In the genomic region with DNA sequence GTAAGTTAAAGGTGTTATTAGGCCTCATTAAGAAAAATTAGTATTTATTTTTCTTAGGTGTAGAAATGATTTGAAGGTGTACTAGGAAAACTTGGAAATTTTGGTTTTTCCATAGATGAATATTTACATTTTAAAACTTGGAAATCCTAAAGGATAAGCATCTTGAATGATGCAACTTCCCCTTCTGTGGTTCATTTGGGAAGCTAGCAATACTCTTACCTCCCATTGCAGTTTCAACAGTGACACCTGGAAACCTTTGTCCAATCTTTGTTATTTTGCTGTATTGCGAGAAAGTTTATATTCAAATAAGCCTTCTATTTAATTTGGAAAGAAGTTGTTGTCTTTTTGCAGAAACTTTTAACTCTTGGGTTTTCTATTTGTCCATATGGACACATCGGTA, we compare ENCODE assay signal across 25 cellular contexts.
DNase-seq lines count a peak whose midpoint lies in the region; ATAC-seq and TF ChIP-seq lines count a peak whose summit lies in the region.
"Had no signal": no experiment of that assay in that cellular context is flagged by ENCODE, and none has a peak within 500 bp of the region (broad histone marks: within the 10 kb centered on the region; RNA-seq: fewer than 3 reads in every experiment).

No MANE protein-coding gene starts in this region.

- H3K4me1 Mint-ChIP-seq in activated T-cell treated with anti-CD3 and anti-CD28 coated beads, Interleukin-2, amount 50 U/mL, for 24 hours (ENCODE audit: low read depth) = peaks cover 63% of the 10 kb centered on the region
- peaks cover 47% of the 10 kb centered on the region for H3K4me1 Mint-ChIP-seq in activated T-cell treated with anti-CD3 and anti-CD28 coated beads, Interleukin-2, amount 50 U/mL, for 4 hours (ENCODE audit: low read depth)
- H3K4me1 Mint-ChIP-seq in nephron = peaks cover 78% of the 10 kb centered on the region

- H3K27me3 ChIP-seq in tibial nerve = no peaks in the 10 kb centered on the region
- H3K27me3 ChIP-seq: brain microvascular endothelial cell, esophagus squamous epithelium, gastroesophageal sphincter had no signal

- H3K36me3 Mint-ChIP-seq in activated T-cell treated with anti-CD3 and anti-CD28 coated beads, Interleukin-2, amount 50 U/mL, for 24 hours (ENCODE audit: low read depth) = peaks cover 3% of the 10 kb centered on the region
- no peaks in the 10 kb centered on the region for H3K36me3 Mint-ChIP-seq in activated T-cell treated with anti-CD3 and anti-CD28 coated beads, Interleukin-2, amount 50 U/mL, for 4 hours (ENCODE audit: insufficient read depth)
- H3K36me3 Mint-ChIP-seq in nephron (ENCODE audit: low read depth) = peaks cover 13% of the 10 kb centered on the region
- H3K36me3 Mint-ChIP-seq: CD8-positive, alpha-beta T cell had no signal

- H3K27me3 Mint-ChIP-seq in activated T-cell treated with anti-CD3 and anti-CD28 coated beads, Interleukin-2, amount 50 U/mL, for 24 hours = peaks cover 13% of the 10 kb centered on the region
- peaks cover 8% of the 10 kb centered on the region for H3K27me3 Mint-ChIP-seq in activated T-cell treated with anti-CD3 and anti-CD28 coated beads, Interleukin-2, amount 50 U/mL, for 4 hours (ENCODE audit: low read depth)
- H3K27me3 Mint-ChIP-seq in nephron (ENCODE audit: low read depth) = no peaks in the 10 kb centered on the region
- H3K27me3 Mint-ChIP-seq: activated B cell treated with CpG ODN at 0.5 μM for 24 hours; effector memory CD8-positive, alpha-beta T cell had no signal

- H3K27ac ChIP-seq in cingulate gyrus (ENCODE audit: low read depth, low read length) = peak overlapping the region; percentile 95
- H3K27ac ChIP-seq in tibial nerve = peak overlapping the region; percentile 2 to 90 (median 50)
- H3K27ac ChIP-seq: 22Rv1 had no signal

- H3K4me3 Mint-ChIP-seq in activated T-cell treated with anti-CD3 and anti-CD28 coated beads, Interleukin-2, amount 50 U/mL, for 24 hours = no peak overlapping the region
- no peak overlapping the region for H3K4me3 Mint-ChIP-seq in activated T-cell treated with anti-CD3 and anti-CD28 coated beads, Interleukin-2, amount 50 U/mL, for 4 hours
- H3K4me3 Mint-ChIP-seq in nephron = no peak overlapping the region

- H3K27ac Mint-ChIP-seq in activated T-cell treated with anti-CD3 and anti-CD28 coated beads, Interleukin-2, amount 50 U/mL, for 24 hours = peak overlapping the region; percentile 82
- peak overlapping the region; percentile 91 to 95 (median 93) for H3K27ac Mint-ChIP-seq in nephron
- H3K27ac Mint-ChIP-seq: CD8-positive, alpha-beta T cell had no signal

- peaks cover 0 to 74% (median 25%) of the 10 kb centered on the region in 4 donors for H3K4me1 ChIP-seq in tibial nerve

- 82 to 84% methylated on average over 2 of the region's 2 CpGs for WGBS in tibial nerve, 2 donors

- no peaks in the 10 kb centered on the region for H3K36me3 ChIP-seq in tibial nerve
- H3K36me3 ChIP-seq: esophagus squamous epithelium, gastroesophageal sphincter had no signal

- H3K9me3 Mint-ChIP-seq in activated T-cell treated with anti-CD3 and anti-CD28 coated beads, Interleukin-2, amount 50 U/mL, for 24 hours = no peaks in the 10 kb centered on the region
- no peaks in the 10 kb centered on the region for H3K9me3 Mint-ChIP-seq in activated T-cell treated with anti-CD3 and anti-CD28 coated beads, Interleukin-2, amount 50 U/mL, for 4 hours
- H3K9me3 Mint-ChIP-seq in nephron = no peaks in the 10 kb centered on the region
- H3K9me3 Mint-ChIP-seq: activated B cell treated with CpG ODN at 0.5 μM for 24 hours; CD8-positive, alpha-beta T cell; effector memory CD8-positive, alpha-beta T cell; neural crest cell had no signal

- TF ChIP-seq POLR2A in tibial nerve (IDR thresholded peaks at IDR 0.05) = no peak

- TF ChIP-seq CTCF in nephron (IDR thresholded peaks at IDR 0.05; ENCODE audit: unreplicated experiment in 3 of 3) (no peak), tibial nerve (IDR thresholded peaks at IDR 0.05) (no peak)

- DNase-seq in activated T-cell treated with anti-CD3 and anti-CD28 coated beads, Interleukin-2, amount 50 U/mL, for 24 hours = no peak
- DNase-seq in activated T-cell treated with anti-CD3 and anti-CD28 coated beads, Interleukin-2, amount 50 U/mL, for 4 hours = no peak
- DNase-seq in tibial nerve (ENCODE audit: low spot score in 2 of 2) (no peak), NCI-H128 (lab: John Stamatoyannopoulos, UW; ENCODE audit: unreplicated experiment) (no peak), retina (no peak)
- DNase-seq: activated B cell treated with CpG ODN at 0.5 μM for 24 hours; activated effector memory CD4-positive, alpha-beta T cell treated with Interleukin-2 at 50 U/mL for 16 hours; brain microvascular endothelial cell; CD8-positive, alpha-beta T cell; DMS 273 treated with DMSO at 0.1 percent for 48 hours; effector memory CD8-positive, alpha-beta T cell; esophagus squamous epithelium; HCEC 1CT; hypothalamus; NCI-H1417; NCI-H2081 treated with DMSO at 0.1 percent for 48 hours; NCI-H446; stimulated activated CD8-positive, alpha-beta memory T cell treated with anti-CD3 and anti-CD28 coated beads, Interleukin-4, amount 100 ng/mL, for 48 hours had no signal

- ATAC-seq in activated T-cell treated with anti-CD3 and anti-CD28 coated beads, Interleukin-2, amount 50 U/mL, for 4 hours = no peak
- no peak for ATAC-seq in HG02885 (IDR thresholded peaks at IDR 0.05; ENCODE audit: poor library complexity, unreplicated experiment)
- ATAC-seq: CD8-positive, alpha-beta T cell; gastroesophageal sphincter; Right ventricle myocardium inferior had no signal

- H3K4me3 ChIP-seq in tibial nerve = no peak overlapping the region

- no peak for TF ChIP-seq EP300 in tibial nerve (IDR thresholded peaks at IDR 0.05)

- H3K9me3 ChIP-seq in tibial nerve = no peaks in the 10 kb centered on the region
- H3K9me3 ChIP-seq: esophagus squamous epithelium, gastroesophageal sphincter had no signal
